ENCODE assay signal across 1 cellular context in the genomic region with DNA sequence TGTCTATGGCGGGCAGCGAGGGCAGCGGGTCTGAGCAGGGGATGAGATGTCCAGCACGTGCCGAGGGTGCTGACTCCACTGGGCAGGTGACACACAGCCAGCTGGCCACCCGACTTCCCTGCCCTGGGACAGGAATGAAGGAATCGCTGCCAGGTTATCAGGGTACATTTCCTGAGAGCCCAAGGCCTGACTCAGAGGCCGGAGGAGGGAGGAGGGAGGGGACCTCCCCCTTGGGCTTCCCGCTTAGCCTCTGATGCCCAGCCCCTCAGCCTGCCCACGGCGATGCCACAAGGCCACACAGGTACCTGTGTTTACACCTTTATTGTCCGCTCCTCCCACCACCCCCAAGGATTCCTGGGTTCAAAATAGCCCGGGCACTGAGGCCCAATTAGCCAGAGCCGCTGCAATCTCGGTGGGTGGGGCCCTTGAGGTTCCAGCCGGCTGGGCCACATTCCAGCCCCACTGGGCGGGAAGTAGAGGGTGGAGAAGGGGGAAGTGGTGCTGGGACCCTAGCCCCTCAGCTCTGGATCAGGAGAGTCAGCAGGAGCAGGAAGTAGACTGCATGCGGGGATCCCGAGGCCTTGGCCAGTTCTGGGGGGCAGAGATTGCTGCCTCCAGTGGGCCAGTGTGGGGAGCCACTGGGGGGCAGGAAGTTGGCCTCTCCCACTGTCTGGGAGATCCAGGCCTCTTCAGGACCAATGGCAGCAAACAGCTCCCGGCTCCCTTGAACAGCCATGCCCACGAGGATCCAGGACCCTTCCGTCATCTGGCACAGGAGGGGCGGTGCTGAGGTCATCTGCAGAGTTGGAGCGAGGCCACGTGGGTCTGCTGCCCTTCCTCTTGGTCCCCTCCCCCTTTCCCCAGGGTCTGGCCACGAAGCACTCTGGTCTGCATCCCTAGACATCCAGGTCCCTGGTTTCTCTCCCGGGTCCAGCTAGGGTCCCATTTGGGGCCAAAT.
TF ChIP-seq lines count a peak whose summit lies in the region.

No MANE protein-coding gene starts in this region.

TF ChIP-seq in HepG2, 621 proteins besides CTCF, POLR2A, EP300 and RAD21 (continued from another document and continues in another):
- TF ChIP-seq, protein P1, sequence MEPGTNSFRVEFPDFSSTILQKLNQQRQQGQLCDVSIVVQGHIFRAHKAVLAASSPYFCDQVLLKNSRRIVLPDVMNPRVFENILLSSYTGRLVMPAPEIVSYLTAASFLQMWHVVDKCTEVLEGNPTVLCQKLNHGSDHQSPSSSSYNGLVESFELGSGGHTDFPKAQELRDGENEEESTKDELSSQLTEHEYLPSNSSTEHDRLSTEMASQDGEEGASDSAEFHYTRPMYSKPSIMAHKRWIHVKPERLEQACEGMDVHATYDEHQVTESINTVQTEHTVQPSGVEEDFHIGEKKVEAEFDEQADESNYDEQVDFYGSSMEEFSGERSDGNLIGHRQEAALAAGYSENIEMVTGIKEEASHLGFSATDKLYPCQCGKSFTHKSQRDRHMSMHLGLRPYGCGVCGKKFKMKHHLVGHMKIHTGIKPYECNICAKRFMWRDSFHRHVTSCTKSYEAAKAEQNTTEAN (CRISPR knock-in tag; conservative IDR thresholded peaks at IDR 0.05) = no peak
- TF ChIP-seq ZKSCAN1 (IDR thresholded peaks at IDR 0.05; ENCODE audit: low read length) (no peak), YEATS4 (CRISPR knock-in tag; IDR thresholded peaks at IDR 0.05; ENCODE audit: borderline replicate concordance) (peak; percentile 39; the same call in 1 of the 2 replicates), U2AF1 (optimal IDR thresholded peaks at IDR 0.05; ENCODE audit: low read depth, low read length) (no peak), HCFC1 (IDR thresholded peaks at IDR 0.05; ENCODE audit: low read depth, low read length) (no peak), ELF3 (CRISPR knock-in tag; IDR thresholded peaks at IDR 0.05) (no peak), ZEB1 (IDR thresholded peaks at IDR 0.05; ENCODE audit: insufficient replicate concordance, low read depth) (peak; percentile 60), ZNF749 (CRISPR knock-in tag; IDR thresholded peaks at IDR 0.05; ENCODE audit: borderline replicate concordance) (no peak), RELA (CRISPR knock-in tag; IDR thresholded peaks at IDR 0.05) (0 out of 2 replicates have a peak, but pooled peaks have one; percentile 47), TP53 (CRISPR knock-in tag; conservative IDR thresholded peaks at IDR 0.05) (no peak), ZNF207 (IDR thresholded peaks at IDR 0.05; ENCODE audit: borderline replicate concordance) (no peak), ZNF350 (CRISPR knock-in tag; IDR thresholded peaks at IDR 0.05; ENCODE audit: borderline replicate concordance, low read depth) (0 out of 2 replicates have a peak, but pooled peaks have one; percentile 33), DNMT3B (CRISPR knock-in tag; conservative IDR thresholded peaks at IDR 0.05) (no peak), ZNF558 (CRISPR knock-in tag; IDR thresholded peaks at IDR 0.05; ENCODE audit: borderline replicate concordance) (no peak; the same call in 1 of the 2 replicates), SP140L (CRISPR knock-in tag; IDR thresholded peaks at IDR 0.05; ENCODE audit: borderline replicate concordance) (no peak), GZF1 (CRISPR knock-in tag; IDR thresholded peaks at IDR 0.05) (no peak), ZNF766 (CRISPR knock-in tag; IDR thresholded peaks at IDR 0.05; ENCODE audit: borderline replicate concordance) (0 out of 2 replicates have a peak, but pooled peaks have one; percentile 43), SAP130 (CRISPR knock-in tag; IDR thresholded peaks at IDR 0.05; ENCODE audit: low read depth) (peak; percentile 64), ZNF326 (CRISPR knock-in tag; IDR thresholded peaks at IDR 0.05; ENCODE audit: borderline replicate concordance) (no peak), ZNF589 (CRISPR knock-in tag; conservative IDR thresholded peaks at IDR 0.05) (no peak), ZSCAN31 (CRISPR knock-in tag; IDR thresholded peaks at IDR 0.05; ENCODE audit: low read depth) (no peak), NPAS2 (CRISPR knock-in tag; IDR thresholded peaks at IDR 0.05; ENCODE audit: borderline replicate concordance) (no peak), KLF11 (CRISPR knock-in tag; IDR thresholded peaks at IDR 0.05) (no peak), ELF4 (CRISPR knock-in tag; IDR thresholded peaks at IDR 0.05; ENCODE audit: borderline replicate concordance) (no peak), ZNF382 (CRISPR knock-in tag; IDR thresholded peaks at IDR 0.05; ENCODE audit: borderline replicate concordance) (no peak), RAD51 (IDR thresholded peaks at IDR 0.05; ENCODE audit: borderline replicate concordance) (no peak)
- TF ChIP-seq, protein P2, sequence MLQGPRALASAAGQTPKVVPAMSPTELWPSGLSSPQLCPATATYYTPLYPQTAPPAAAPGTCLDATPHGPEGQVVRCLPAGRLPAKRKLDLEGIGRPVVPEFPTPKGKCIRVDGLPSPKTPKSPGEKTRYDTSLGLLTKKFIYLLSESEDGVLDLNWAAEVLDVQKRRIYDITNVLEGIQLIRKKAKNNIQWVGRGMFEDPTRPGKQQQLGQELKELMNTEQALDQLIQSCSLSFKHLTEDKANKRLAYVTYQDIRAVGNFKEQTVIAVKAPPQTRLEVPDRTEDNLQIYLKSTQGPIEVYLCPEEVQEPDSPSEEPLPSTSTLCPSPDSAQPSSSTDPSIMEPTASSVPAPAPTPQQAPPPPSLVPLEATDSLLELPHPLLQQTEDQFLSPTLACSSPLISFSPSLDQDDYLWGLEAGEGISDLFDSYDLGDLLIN (CRISPR knock-in tag; IDR thresholded peaks at IDR 0.05; ENCODE audit: borderline replicate concordance) = no peak
- TF ChIP-seq, protein P3, sequence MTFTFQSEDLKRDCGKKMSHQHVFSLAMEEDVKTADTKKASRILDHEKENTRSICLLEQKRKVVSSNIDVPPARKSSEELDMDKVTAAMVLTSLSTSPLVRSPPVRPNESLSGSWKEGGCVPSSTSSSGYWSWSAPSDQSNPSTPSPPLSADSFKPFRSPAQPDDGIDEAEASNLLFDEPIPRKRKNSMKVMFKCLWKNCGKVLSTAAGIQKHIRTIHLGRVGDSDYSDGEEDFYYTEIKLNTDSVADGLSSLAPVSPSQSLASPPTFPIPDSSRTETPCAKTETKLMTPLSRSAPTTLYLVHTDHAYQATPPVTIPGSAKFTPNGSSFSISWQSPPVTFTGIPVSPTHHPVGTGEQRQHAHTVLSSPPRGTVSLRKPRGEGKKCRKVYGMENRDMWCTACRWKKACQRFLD (CRISPR knock-in tag; IDR thresholded peaks at IDR 0.05; ENCODE audit: borderline replicate concordance) = no peak; the same call in 1 of the 2 replicates
- TF ChIP-seq, protein P4, sequence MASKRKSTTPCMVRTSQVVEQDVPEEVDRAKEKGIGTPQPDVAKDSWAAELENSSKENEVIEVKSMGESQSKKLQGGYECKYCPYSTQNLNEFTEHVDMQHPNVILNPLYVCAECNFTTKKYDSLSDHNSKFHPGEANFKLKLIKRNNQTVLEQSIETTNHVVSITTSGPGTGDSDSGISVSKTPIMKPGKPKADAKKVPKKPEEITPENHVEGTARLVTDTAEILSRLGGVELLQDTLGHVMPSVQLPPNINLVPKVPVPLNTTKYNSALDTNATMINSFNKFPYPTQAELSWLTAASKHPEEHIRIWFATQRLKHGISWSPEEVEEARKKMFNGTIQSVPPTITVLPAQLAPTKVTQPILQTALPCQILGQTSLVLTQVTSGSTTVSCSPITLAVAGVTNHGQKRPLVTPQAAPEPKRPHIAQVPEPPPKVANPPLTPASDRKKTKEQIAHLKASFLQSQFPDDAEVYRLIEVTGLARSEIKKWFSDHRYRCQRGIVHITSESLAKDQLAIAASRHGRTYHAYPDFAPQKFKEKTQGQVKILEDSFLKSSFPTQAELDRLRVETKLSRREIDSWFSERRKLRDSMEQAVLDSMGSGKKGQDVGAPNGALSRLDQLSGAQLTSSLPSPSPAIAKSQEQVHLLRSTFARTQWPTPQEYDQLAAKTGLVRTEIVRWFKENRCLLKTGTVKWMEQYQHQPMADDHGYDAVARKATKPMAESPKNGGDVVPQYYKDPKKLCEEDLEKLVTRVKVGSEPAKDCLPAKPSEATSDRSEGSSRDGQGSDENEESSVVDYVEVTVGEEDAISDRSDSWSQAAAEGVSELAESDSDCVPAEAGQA (IDR thresholded peaks at IDR 0.05; ENCODE audit: low read depth) = no peak
- TF ChIP-seq, protein P4 (CRISPR knock-in tag; IDR thresholded peaks at IDR 0.05; ENCODE audit: borderline replicate concordance) = no peak
- TF ChIP-seq, protein P5, sequence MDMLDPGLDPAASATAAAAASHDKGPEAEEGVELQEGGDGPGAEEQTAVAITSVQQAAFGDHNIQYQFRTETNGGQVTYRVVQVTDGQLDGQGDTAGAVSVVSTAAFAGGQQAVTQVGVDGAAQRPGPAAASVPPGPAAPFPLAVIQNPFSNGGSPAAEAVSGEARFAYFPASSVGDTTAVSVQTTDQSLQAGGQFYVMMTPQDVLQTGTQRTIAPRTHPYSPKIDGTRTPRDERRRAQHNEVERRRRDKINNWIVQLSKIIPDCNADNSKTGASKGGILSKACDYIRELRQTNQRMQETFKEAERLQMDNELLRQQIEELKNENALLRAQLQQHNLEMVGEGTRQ (IDR thresholded peaks at IDR 0.05; ENCODE audit: low read depth, low read length) = peak; percentile 42
- TF ChIP-seq, protein P5 (CRISPR knock-in tag; IDR thresholded peaks at IDR 0.05; ENCODE audit: borderline replicate concordance) = peak; percentile 72; the same call in 1 of the 2 replicates
- TF ChIP-seq, protein P6, sequence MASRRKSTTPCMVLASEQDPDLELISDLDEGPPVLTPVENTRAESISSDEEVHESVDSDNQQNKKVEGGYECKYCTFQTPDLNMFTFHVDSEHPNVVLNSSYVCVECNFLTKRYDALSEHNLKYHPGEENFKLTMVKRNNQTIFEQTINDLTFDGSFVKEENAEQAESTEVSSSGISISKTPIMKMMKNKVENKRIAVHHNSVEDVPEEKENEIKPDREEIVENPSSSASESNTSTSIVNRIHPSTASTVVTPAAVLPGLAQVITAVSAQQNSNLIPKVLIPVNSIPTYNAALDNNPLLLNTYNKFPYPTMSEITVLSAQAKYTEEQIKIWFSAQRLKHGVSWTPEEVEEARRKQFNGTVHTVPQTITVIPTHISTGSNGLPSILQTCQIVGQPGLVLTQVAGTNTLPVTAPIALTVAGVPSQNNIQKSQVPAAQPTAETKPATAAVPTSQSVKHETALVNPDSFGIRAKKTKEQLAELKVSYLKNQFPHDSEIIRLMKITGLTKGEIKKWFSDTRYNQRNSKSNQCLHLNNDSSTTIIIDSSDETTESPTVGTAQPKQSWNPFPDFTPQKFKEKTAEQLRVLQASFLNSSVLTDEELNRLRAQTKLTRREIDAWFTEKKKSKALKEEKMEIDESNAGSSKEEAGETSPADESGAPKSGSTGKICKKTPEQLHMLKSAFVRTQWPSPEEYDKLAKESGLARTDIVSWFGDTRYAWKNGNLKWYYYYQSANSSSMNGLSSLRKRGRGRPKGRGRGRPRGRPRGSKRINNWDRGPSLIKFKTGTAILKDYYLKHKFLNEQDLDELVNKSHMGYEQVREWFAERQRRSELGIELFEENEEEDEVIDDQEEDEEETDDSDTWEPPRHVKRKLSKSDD (CRISPR knock-in tag; IDR thresholded peaks at IDR 0.05; ENCODE audit: low read depth) = no peak
- TF ChIP-seq, protein P7, sequence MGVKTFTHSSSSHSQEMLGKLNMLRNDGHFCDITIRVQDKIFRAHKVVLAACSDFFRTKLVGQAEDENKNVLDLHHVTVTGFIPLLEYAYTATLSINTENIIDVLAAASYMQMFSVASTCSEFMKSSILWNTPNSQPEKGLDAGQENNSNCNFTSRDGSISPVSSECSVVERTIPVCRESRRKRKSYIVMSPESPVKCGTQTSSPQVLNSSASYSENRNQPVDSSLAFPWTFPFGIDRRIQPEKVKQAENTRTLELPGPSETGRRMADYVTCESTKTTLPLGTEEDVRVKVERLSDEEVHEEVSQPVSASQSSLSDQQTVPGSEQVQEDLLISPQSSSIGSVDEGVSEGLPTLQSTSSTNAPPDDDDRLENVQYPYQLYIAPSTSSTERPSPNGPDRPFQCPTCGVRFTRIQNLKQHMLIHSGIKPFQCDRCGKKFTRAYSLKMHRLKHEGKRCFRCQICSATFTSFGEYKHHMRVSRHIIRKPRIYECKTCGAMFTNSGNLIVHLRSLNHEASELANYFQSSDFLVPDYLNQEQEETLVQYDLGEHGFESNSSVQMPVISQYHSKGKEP (CRISPR knock-in tag; IDR thresholded peaks at IDR 0.05) = no peak
- TF ChIP-seq, protein P8, sequence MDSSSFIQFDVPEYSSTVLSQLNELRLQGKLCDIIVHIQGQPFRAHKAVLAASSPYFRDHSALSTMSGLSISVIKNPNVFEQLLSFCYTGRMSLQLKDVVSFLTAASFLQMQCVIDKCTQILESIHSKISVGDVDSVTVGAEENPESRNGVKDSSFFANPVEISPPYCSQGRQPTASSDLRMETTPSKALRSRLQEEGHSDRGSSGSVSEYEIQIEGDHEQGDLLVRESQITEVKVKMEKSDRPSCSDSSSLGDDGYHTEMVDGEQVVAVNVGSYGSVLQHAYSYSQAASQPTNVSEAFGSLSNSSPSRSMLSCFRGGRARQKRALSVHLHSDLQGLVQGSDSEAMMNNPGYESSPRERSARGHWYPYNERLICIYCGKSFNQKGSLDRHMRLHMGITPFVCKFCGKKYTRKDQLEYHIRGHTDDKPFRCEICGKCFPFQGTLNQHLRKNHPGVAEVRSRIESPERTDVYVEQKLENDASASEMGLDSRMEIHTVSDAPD (CRISPR knock-in tag; IDR thresholded peaks at IDR 0.05) = no peak
- TF ChIP-seq, protein P9, sequence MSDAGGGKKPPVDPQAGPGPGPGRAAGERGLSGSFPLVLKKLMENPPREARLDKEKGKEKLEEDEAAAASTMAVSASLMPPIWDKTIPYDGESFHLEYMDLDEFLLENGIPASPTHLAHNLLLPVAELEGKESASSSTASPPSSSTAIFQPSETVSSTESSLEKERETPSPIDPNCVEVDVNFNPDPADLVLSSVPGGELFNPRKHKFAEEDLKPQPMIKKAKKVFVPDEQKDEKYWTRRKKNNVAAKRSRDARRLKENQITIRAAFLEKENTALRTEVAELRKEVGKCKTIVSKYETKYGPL (CRISPR knock-in tag; IDR thresholded peaks at IDR 0.05) = no peak
